1 cellular context compared by ENCODE assay signal in genomic region chr14:24232645-24233537, GRCh38.
TF ChIP-seq lines count a peak whose summit lies in the region.

GMPR2 (plus strand) TSS chr14:24232929; CDS start chr14:24233254, 325 bp downstream.

TF ChIP-seq in HEK293, 187 proteins besides CTCF, POLR2A, EP300 and RAD21 (continued from another document):
- TF ChIP-seq ZSCAN16 (tag by site-specific recombination; IDR thresholded peaks at IDR 0.05): no peak
- 0 out of 2 replicates have a peak, but pooled peaks have one; percentile 16 for TF ChIP-seq GLIS1 (tag by site-specific recombination; IDR thresholded peaks at IDR 0.05)
- peak; percentile 60; the same call in 1 of the 2 replicates for TF ChIP-seq ZBTB10 (tag by site-specific recombination; IDR thresholded peaks at IDR 0.05)
- TF ChIP-seq ZBTB17 (tag by site-specific recombination; IDR thresholded peaks at IDR 0.05): peak; percentile 2; the same call in 1 of the 2 replicates
- TF ChIP-seq, protein P1, sequence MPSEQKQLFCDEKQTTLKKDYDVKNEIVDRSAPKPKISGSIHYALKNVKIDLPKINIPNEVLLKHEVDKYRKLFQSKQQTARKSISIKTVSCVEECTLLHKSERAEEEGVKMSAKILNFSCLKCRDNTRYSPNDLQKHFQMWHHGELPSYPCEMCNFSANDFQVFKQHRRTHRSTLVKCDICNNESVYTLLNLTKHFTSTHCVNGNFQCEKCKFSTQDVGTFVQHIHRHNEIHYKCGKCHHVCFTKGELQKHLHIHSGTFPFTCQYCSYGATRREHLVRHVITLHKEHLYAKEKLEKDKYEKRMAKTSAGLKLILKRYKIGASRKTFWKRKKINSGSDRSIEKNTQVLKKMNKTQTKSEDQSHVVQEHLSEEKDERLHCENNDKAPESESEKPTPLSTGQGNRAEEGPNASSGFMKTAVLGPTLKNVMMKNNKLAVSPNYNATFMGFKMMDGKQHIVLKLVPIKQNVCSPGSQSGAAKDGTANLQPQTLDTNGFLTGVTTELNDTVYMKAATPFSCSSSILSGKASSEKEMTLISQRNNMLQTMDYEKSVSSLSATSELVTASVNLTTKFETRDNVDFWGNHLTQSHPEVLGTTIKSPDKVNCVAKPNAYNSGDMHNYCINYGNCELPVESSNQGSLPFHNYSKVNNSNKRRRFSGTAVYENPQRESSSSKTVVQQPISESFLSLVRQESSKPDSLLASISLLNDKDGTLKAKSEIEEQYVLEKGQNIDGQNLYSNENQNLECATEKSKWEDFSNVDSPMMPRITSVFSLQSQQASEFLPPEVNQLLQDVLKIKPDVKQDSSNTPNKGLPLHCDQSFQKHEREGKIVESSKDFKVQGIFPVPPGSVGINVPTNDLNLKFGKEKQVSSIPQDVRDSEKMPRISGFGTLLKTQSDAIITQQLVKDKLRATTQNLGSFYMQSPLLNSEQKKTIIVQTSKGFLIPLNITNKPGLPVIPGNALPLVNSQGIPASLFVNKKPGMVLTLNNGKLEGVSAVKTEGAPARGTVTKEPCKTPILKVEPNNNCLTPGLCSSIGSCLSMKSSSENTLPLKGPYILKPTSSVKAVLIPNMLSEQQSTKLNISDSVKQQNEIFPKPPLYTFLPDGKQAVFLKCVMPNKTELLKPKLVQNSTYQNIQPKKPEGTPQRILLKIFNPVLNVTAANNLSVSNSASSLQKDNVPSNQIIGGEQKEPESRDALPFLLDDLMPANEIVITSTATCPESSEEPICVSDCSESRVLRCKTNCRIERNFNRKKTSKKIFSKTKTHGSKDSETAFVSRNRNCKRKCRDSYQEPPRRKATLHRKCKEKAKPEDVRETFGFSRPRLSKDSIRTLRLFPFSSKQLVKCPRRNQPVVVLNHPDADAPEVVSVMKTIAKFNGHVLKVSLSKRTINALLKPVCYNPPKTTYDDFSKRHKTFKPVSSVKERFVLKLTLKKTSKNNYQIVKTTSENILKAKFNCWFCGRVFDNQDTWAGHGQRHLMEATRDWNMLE (tag by site-specific recombination; conservative IDR thresholded peaks at IDR 0.05; ENCODE audit: low read depth): peak; percentile 71
- no peak for TF ChIP-seq PRDM2 (tag by site-specific recombination; IDR thresholded peaks at IDR 0.05; ENCODE audit: borderline replicate concordance)
- 0 out of 2 replicates have a peak, but pooled peaks have one; percentile 7 for TF ChIP-seq KLF8 (tag by site-specific recombination; IDR thresholded peaks at IDR 0.05)
- TF ChIP-seq ZBTB48 (tag by site-specific recombination; IDR thresholded peaks at IDR 0.05): peak; percentile 69
- TF ChIP-seq SP3 (tag by site-specific recombination; IDR thresholded peaks at IDR 0.05): peak; percentile 67; the same call in 1 of the 2 replicates
- peak; percentile 83 for TF ChIP-seq ZNF76 (tag by site-specific recombination; IDR thresholded peaks at IDR 0.05; ENCODE audit: borderline replicate concordance, low read depth)
- TF ChIP-seq ZNF341 (tag by site-specific recombination; IDR thresholded peaks at IDR 0.05; ENCODE audit: low read depth): peak; percentile 62; the same call in 1 of the 2 replicates
- no peak for TF ChIP-seq ZFP69B (tag by site-specific recombination; IDR thresholded peaks at IDR 0.05)
- TF ChIP-seq ZNF366 (tag by site-specific recombination; conservative IDR thresholded peaks at IDR 0.05): peak; percentile 33
- no peak for TF ChIP-seq GLI4 (tag by site-specific recombination; IDR thresholded peaks at IDR 0.05)
- TF ChIP-seq, protein P2, sequence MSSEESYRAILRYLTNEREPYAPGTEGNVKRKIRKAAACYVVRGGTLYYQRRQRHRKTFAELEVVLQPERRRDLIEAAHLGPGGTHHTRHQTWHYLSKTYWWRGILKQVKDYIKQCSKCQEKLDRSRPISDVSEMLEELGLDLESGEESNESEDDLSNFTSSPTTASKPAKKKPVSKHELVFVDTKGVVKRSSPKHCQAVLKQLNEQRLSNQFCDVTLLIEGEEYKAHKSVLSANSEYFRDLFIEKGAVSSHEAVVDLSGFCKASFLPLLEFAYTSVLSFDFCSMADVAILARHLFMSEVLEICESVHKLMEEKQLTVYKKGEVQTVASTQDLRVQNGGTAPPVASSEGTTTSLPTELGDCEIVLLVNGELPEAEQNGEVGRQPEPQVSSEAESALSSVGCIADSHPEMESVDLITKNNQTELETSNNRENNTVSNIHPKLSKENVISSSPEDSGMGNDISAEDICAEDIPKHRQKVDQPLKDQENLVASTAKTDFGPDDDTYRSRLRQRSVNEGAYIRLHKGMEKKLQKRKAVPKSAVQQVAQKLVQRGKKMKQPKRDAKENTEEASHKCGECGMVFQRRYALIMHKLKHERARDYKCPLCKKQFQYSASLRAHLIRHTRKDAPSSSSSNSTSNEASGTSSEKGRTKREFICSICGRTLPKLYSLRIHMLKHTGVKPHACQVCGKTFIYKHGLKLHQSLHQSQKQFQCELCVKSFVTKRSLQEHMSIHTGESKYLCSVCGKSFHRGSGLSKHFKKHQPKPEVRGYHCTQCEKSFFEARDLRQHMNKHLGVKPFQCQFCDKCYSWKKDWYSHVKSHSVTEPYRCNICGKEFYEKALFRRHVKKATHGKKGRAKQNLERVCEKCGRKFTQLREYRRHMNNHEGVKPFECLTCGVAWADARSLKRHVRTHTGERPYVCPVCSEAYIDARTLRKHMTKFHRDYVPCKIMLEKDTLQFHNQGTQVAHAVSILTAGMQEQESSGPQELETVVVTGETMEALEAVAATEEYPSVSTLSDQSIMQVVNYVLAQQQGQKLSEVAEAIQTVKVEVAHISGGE (tag by site-specific recombination; conservative IDR thresholded peaks at IDR 0.05; ENCODE audit: low read depth): peak; percentile 94
- TF ChIP-seq PRDM10 (tag by site-specific recombination; IDR thresholded peaks at IDR 0.05): peak; percentile 44
- TF ChIP-seq, protein P3, sequence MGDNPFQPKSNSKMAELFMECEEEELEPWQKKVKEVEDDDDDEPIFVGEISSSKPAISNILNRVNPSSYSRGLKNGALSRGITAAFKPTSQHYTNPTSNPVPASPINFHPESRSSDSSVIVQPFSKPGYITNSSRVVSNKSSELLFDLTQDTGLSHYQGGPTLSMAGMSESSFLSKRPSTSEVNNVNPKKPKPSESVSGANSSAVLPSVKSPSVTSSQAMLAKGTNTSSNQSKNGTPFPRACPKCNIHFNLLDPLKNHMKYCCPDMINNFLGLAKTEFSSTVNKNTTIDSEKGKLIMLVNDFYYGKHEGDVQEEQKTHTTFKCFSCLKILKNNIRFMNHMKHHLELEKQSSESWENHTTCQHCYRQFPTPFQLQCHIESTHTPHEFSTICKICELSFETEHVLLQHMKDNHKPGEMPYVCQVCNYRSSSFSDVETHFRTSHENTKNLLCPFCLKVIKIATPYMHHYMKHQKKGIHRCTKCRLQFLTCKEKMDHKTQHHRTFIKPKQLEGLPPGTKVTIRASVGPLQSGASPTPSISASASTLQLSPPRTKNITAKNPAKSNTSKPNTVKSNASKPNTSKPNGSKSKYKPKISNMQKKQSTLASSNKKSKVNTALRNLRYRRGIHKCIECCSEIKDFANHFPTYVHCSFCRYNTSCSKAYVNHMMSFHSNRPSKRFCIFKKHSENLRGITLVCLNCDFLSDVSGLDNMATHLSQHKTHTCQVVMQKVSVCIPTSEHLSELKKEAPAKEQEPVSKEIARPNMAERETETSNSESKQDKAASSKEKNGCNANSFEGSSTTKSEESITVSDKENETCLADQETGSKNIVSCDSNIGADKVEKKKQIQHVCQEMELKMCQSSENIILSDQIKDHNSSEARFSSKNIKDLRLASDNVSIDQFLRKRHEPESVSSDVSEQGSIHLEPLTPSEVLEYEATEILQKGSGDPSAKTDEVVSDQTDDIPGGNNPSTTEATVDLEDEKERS (tag by site-specific recombination; IDR thresholded peaks at IDR 0.05): no peak
- TF ChIP-seq ZNF701 (tag by site-specific recombination; IDR thresholded peaks at IDR 0.05): peak; percentile 67; the same call in 1 of the 2 replicates
